8 cellular contexts compared by ENCODE assay signal in the genomic region with DNA sequence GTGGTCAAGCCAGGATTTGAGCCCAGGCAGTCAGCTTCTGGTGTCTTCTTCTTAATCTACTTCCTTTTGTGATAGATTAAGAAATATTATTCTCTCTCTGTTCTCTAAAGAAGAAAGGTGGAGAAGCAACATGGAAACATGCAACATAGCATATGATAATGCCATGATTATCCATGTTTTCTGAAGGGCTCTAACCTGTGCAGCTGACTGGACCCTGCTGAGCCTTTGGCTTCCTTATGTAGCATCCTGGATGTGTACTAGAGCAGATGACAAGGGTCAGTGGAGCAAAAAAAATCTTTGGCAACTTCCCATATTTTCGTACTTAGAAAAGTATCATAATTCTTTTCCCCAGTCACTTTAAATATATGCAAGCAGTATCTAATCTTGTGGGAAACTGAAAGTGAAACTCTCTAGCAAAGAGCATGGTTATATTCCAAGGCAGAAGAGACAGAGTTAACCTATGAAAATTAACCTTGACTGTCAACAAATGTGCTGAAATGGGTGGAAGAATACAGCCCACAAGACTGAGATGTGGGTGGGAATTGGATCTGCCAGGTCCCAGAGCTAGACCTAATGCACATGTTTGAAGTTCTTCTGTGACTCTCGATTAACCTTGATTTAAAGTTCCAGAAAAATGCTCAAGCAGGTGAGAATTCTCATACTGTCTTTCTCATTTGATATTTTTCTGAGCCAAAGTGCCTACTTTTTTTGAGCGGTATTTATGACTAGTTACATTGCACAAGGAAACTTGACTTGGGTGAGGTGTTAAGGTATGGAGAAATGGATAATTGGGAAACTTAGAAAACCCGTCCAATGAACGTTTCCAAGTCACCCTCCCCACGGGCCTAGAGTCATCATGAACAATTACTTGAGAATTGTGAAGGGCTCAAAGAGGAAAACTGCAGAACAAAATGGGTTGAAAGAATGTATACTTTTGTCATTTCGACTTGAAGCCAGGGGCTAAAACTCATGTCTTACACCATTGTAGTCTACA.
DNase-seq lines count a peak whose midpoint lies in the region; ATAC-seq lines count a peak whose summit lies in the region.

No MANE protein-coding gene starts in this region.

- no peak overlapping the region for H3K23ac ChIP-seq in mesenchymal stem cell (ENCODE audit: low read length in 2 of 2)

- H3K4me2 ChIP-seq in mesenchymal stem cell (ENCODE audit: low read length, poor library complexity, severe bottlenecking), result peak overlapping the region; percentile 43

- H2BK120ac ChIP-seq in mesenchymal stem cell (ENCODE audit: low read depth, low read length), result no peak overlapping the region

- no peaks in the 10 kb centered on the region for H3K9me3 Mint-ChIP-seq in T-helper 1 cell treated with Interleukin-12 subunit alpha and Interleukin-12 subunit beta and Interleukin-4 antibody, amounts not matched to agents 30 μg/mL and 1 μg/mL, for 36 hours

- peak overlapping the region in 1 of 2 experiments; percentile 73 for H3K4ac ChIP-seq in mesenchymal stem cell (ENCODE audit: low read depth in 1 of 2, low read length in 2 of 2)

- WGBS in mesenchymal stem cell, result 95% methylated on average over 6 of the region's 7 CpGs

- H4K8ac ChIP-seq in mesenchymal stem cell (ENCODE audit: low read length), result no peak overlapping the region

- H2BK12ac ChIP-seq in mesenchymal stem cell (ENCODE audit: low read length in 2 of 2), result no peak overlapping the region

- H3K4me1 Mint-ChIP-seq in T-helper 1 cell treated with Interleukin-12 subunit alpha and Interleukin-12 subunit beta and Interleukin-4 antibody, amounts not matched to agents 30 μg/mL and 1 μg/mL, for 36 hours (ENCODE audit: low read depth), result peaks cover 36% of the 10 kb centered on the region

- H2AFZ ChIP-seq in mesenchymal stem cell (ENCODE audit: low read depth, low read length), result no peak overlapping the region

- ATAC-seq in GM18858 (IDR thresholded peaks at IDR 0.05; ENCODE audit: unreplicated experiment) (peak; percentile 71), HG02885 (IDR thresholded peaks at IDR 0.05; ENCODE audit: poor library complexity, unreplicated experiment) (peak; percentile 59)

- no peak overlapping the region for H2BK5ac ChIP-seq in mesenchymal stem cell (ENCODE audit: low read depth, low read length, poor library complexity, severe bottlenecking)

- H3K14ac ChIP-seq in mesenchymal stem cell (ENCODE audit: low read length in 2 of 2), result no peak overlapping the region

- H3K9me3 ChIP-seq in mesenchymal stem cell (ENCODE audit: control insufficient read depth, low read length) (no peaks in the 10 kb centered on the region), SJCRH30 (replicated peaks) (no peaks in the 10 kb centered on the region)

- no peaks in the 10 kb centered on the region for H3K27me3 ChIP-seq in mesenchymal stem cell (ENCODE audit: control insufficient read depth in 1 of 2, insufficient read depth in 1 of 2, low read length in 2 of 2)
- no peaks in the 10 kb centered on the region for H3K27me3 ChIP-seq in SJCRH30

- H3K4me1 ChIP-seq in mesenchymal stem cell (ENCODE audit: control insufficient read depth, insufficient read depth, low read depth, low read length) (peaks cover 1% of the 10 kb centered on the region), SJCRH30 (peaks cover 8% of the 10 kb centered on the region)

- H2BK15ac ChIP-seq in mesenchymal stem cell (ENCODE audit: low read depth, poor library complexity, severe bottlenecking), result no peak overlapping the region

- H3K9ac ChIP-seq in mesenchymal stem cell (ENCODE audit: low read length), result peak overlapping the region; percentile 50

- no peak overlapping the region for H4K91ac ChIP-seq in mesenchymal stem cell (ENCODE audit: low read length)

- peaks cover 6% of the 10 kb centered on the region for H3K36me3 Mint-ChIP-seq in T-helper 1 cell treated with Interleukin-12 subunit alpha and Interleukin-12 subunit beta and Interleukin-4 antibody, amounts not matched to agents 30 μg/mL and 1 μg/mL, for 36 hours (ENCODE audit: low read depth)

- H3K79me1 ChIP-seq in mesenchymal stem cell (replicated peaks; ENCODE audit: low read length, poor library complexity, severe bottlenecking), result peaks cover 9% of the 10 kb centered on the region

- H3K36me3 ChIP-seq in mesenchymal stem cell (ENCODE audit: control insufficient read depth in 1 of 2, insufficient read depth in 2 of 2, low read depth in 1 of 2, low read length in 2 of 2) (no peaks in the 10 kb centered on the region), SJCRH30 (no peaks in the 10 kb centered on the region)

- H3K4me3 ChIP-seq in mesenchymal stem cell (ENCODE audit: insufficient read depth in 1 of 2, low read depth in 1 of 2, low read length in 2 of 2) (peak overlapping the region in 1 of 2 experiments; percentile 55), SJCRH30 (no peak overlapping the region)

- H3K4me3 Mint-ChIP-seq in T-helper 1 cell treated with Interleukin-12 subunit alpha and Interleukin-12 subunit beta and Interleukin-4 antibody, amounts not matched to agents 30 μg/mL and 1 μg/mL, for 36 hours, result peak overlapping the region; percentile 47

- no peak overlapping the region for H2AK5ac ChIP-seq in mesenchymal stem cell (ENCODE audit: low read length, severe bottlenecking)

- no peaks in the 10 kb centered on the region for H3K27me3 Mint-ChIP-seq in T-helper 1 cell treated with Interleukin-12 subunit alpha and Interleukin-12 subunit beta and Interleukin-4 antibody, amounts not matched to agents 30 μg/mL and 1 μg/mL, for 36 hours (ENCODE audit: low read depth)

- peak overlapping the region in 1 of 2 experiments; percentile 61 for H3K18ac ChIP-seq in mesenchymal stem cell (ENCODE audit: low read depth in 1 of 2, low read length in 2 of 2)

- peak overlapping the region; percentile 81 for H3K27ac Mint-ChIP-seq in T-helper 1 cell treated with Interleukin-12 subunit alpha and Interleukin-12 subunit beta and Interleukin-4 antibody, amounts not matched to agents 30 μg/mL and 1 μg/mL, for 36 hours

- DNase-seq in mesenchymal stem cell (peak; percentile 66), iPS-NIHi7 (ENCODE audit: extremely low spot score) (no peak), hepatic stellate cell (ENCODE audit: low spot score) (no peak), SJCRH30 (no peak)
- DNase-seq in stimulated activated CD4-positive, alpha-beta T cell treated with anti-CD3 and anti-CD28 coated beads, Interleukin-2, amount 100 ng/mL, for 48 hours, result no peak

- H3K27ac ChIP-seq in mesenchymal stem cell (ENCODE audit: low read length, poor library complexity, severe bottlenecking), result peak overlapping the region; percentile 38
- no peak overlapping the region for H3K27ac ChIP-seq in SJCRH30
